ENCODE assay signal across 21 cellular contexts in the genomic region with DNA sequence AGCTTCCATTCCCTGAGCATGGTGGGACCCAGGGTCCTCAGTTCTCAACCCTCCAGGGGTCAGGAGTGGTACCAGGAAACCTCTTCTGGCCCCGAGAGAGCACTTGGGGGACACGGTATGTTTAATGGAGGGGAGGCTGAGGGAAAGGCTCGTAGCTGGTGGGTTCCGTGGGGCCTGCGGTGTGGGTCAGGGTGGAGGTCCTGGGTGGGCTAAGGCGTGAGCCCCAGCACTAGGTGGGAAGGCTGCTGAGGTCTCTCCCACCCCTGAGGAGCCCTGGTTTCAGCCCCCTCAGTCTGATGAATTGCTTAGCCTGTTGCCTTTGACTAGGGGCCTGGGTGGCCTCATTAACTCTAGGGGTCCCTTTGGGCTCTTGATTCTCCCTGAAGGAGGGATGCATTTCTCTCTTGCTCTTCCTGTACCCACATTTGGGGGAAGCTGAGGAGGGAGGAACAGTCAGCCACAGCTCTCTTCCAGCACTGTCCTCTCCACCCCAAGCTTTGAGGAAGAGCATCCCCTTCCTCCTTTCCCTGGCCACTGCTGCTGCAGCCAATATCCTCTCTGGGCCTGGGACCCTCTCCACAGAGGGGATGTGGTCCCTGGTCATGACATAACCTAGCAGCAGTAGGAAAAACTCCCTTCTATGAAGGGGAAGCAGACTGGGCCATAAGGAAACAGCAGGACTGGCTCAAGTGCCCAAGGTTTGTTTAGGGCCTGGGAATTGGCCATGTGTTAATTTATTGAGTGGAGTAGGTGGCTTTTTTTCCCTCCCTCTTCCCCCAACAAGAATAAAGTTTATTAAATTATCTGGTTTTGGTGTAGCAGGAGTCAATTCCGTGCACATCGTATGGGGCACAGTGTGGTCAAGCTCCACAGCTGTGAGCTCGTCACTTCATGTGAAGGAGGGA. TPM values are rescaled to one million over a fixed set of nuclear protein-coding genes. Genes with fewer than 3 reads are reported as not detected.
A peak's percentile ranks its signal among the peaks of the same experiment; 100 is the strongest.
DNase-seq lines count a peak whose midpoint lies in the region; TF ChIP-seq lines count a peak whose summit lies in the region.
"Had no signal": no experiment of that assay in that cellular context is flagged by ENCODE, and none has a peak within 500 bp of the region (broad histone marks: within the 10 kb centered on the region; RNA-seq: fewer than 3 reads in every experiment).

No MANE protein-coding gene starts in this region.

- H3K4me3 ChIP-seq in AG04450 (ENCODE audit: low read depth, low read length) (no peak overlapping the region), mesodermal cell (ENCODE audit: extremely low read depth, insufficient read depth, low read length, poor library complexity, severe bottlenecking) (no peak overlapping the region)
- H3K4me3 ChIP-seq: heart left ventricle, lung, Peyer's patch, vagina had no signal

- no peak for DNase-seq in AG04450 (ENCODE audit: low read depth, low spot score)
- peak; percentile 62 for DNase-seq in CD1c-positive myeloid dendritic cell (ENCODE audit: extremely low spot score)
- no peak for DNase-seq in activated T-helper 2 cell treated with anti-CD3 and anti-CD28 coated beads, Interferon-gamma antibody, Interleukin-2, Interleukin-4, amounts not matched to agents 10 μg/mL and 5 μg/mL and 100 μg/mL, durations not matched to agents 14 hours and 24 hours and 36 hours (ENCODE audit: low spot score)
- DNase-seq in stimulated activated CD4-positive, alpha-beta T cell treated with anti-CD3 and anti-CD28 coated beads, Interleukin-4, amount 100 ng/mL, for 4 hours: no peak
- DNase-seq in stimulated activated naive CD4-positive, alpha-beta T cell treated with Interleukin-2 at 50 U/mL for 16 hours (lab: John Stamatoyannopoulos, UW): no peak
- no peak for DNase-seq in SKM-1 treated with dmso at 0.1 percent for 144 hours (lab: John Stamatoyannopoulos, UW; ENCODE audit: unreplicated experiment)
- DNase-seq: activated CD4-positive, alpha-beta T cell treated with anti-CD3 and anti-CD28 coated beads, Interleukin-2, amount 50 U/mL, for 1 hour; C1 segment of cervical spinal cord; DMS 273 treated with DMSO at 0.1 percent for 48 hours; effector CD4-positive, alpha-beta T cell; GF-D8; heart left ventricle; immature natural killer cell; naive B cell; NCI-H1417 treated with DMSO at 0.1 percent for 48 hours; NCI-H2171 treated with DMSO at 0.1 percent for 48 hours; NCI-H774 had no signal

- POLR2A ChIA-PET in AG04450 (lab: Yijun Ruan, JAX): no interaction called here

- 88 to 96% methylated on average over 4 to 6 of the region's 9 CpGs for WGBS in mesodermal cell (ENCODE audit: insufficient coverage in 2 of 2), 2 experiments

- H3K36me3 ChIP-seq in mesodermal cell (ENCODE audit: control insufficient read depth, insufficient read depth, low read length): peaks cover 80% of the 10 kb centered on the region

- no peak for TF ChIP-seq CTCF in AG04450 (IDR thresholded peaks at IDR 0.05; ENCODE audit: low read depth, low read length)

- H3K9me3 Mint-ChIP-seq in activated T-helper 2 cell treated with anti-CD3 and anti-CD28 coated beads, Interferon-gamma antibody, Interleukin-2, Interleukin-4, amounts not matched to agents 10 μg/mL and 5 μg/mL and 100 μg/mL, durations not matched to agents 14 hours and 24 hours and 36 hours: no peaks in the 10 kb centered on the region
- H3K9me3 Mint-ChIP-seq: immature natural killer cell, naive B cell had no signal

- H3K27ac ChIP-seq in AG04450 (ENCODE audit: low read depth, low read length) (peak overlapping the region; percentile 68), mesodermal cell (ENCODE audit: low read depth, low read length, severe bottlenecking) (peak overlapping the region; percentile 29)
- H3K27ac ChIP-seq: Peyer's patch, vagina had no signal

- H3K4me1 Mint-ChIP-seq in activated T-helper 2 cell treated with anti-CD3 and anti-CD28 coated beads, Interferon-gamma antibody, Interleukin-2, Interleukin-4, amounts not matched to agents 10 μg/mL and 5 μg/mL and 100 μg/mL, durations not matched to agents 14 hours and 24 hours and 36 hours (ENCODE audit: low read depth): peaks cover 9% of the 10 kb centered on the region
- H3K4me1 Mint-ChIP-seq: naive B cell had no signal

- peaks cover 70% of the 10 kb centered on the region for H3K36me3 Mint-ChIP-seq in activated T-helper 2 cell treated with anti-CD3 and anti-CD28 coated beads, Interferon-gamma antibody, Interleukin-2, Interleukin-4, amounts not matched to agents 10 μg/mL and 5 μg/mL and 100 μg/mL, durations not matched to agents 14 hours and 24 hours and 36 hours (ENCODE audit: low read depth)

- H3K27ac Mint-ChIP-seq in activated T-helper 2 cell treated with anti-CD3 and anti-CD28 coated beads, Interferon-gamma antibody, Interleukin-2, Interleukin-4, amounts not matched to agents 10 μg/mL and 5 μg/mL and 100 μg/mL, durations not matched to agents 14 hours and 24 hours and 36 hours: peak overlapping the region; percentile 85
- H3K27ac Mint-ChIP-seq: immature natural killer cell had no signal

- H3K27me3 ChIP-seq in AG04450 (ENCODE audit: control insufficient read depth, insufficient read depth, low read length): no peaks in the 10 kb centered on the region
- H3K27me3 ChIP-seq: heart left ventricle, Peyer's patch, vagina had no signal

- intact Hi-C loops in activated T-helper 2 cell treated with anti-CD3 and anti-CD28 coated beads, Interferon-gamma antibody, Interleukin-2, Interleukin-4, amounts not matched to agents 10 μg/mL and 5 μg/mL and 100 μg/mL, durations not matched to agents 14 hours and 24 hours and 36 hours (cut with micrococcal nuclease): no loop called here

- no peak overlapping the region for H3K4me3 Mint-ChIP-seq in activated T-helper 2 cell treated with anti-CD3 and anti-CD28 coated beads, Interferon-gamma antibody, Interleukin-2, Interleukin-4, amounts not matched to agents 10 μg/mL and 5 μg/mL and 100 μg/mL, durations not matched to agents 14 hours and 24 hours and 36 hours (ENCODE audit: low read depth)
- H3K4me3 Mint-ChIP-seq: immature natural killer cell had no signal

- no peaks in the 10 kb centered on the region for H3K27me3 Mint-ChIP-seq in activated T-helper 2 cell treated with anti-CD3 and anti-CD28 coated beads, Interferon-gamma antibody, Interleukin-2, Interleukin-4, amounts not matched to agents 10 μg/mL and 5 μg/mL and 100 μg/mL, durations not matched to agents 14 hours and 24 hours and 36 hours (ENCODE audit: low read depth)
- H3K27me3 Mint-ChIP-seq: naive B cell had no signal

- CTCF ChIA-PET in AG04450 (lab: Charles Lee): interaction anchor here (1.1 kb wide), 1 partner anchor 110 kb away, joined by 4 read pairs; no protein-coding TSS in a partner anchor

- H3K4me1 ChIP-seq in mesodermal cell (ENCODE audit: control insufficient read depth, insufficient read depth, low read length, poor library complexity, severe bottlenecking): peaks cover 13% of the 10 kb centered on the region
- H3K4me1 ChIP-seq: Peyer's patch, vagina had no signal

- H3K9me3 ChIP-seq in AG04450 (ENCODE audit: control insufficient read depth, insufficient read depth, low read length) (no peaks in the 10 kb centered on the region; the same call in 1 of the 2 replicates), mesodermal cell (ENCODE audit: control insufficient read depth, low read length) (no peaks in the 10 kb centered on the region)
- H3K9me3 ChIP-seq: heart left ventricle, Peyer's patch, vagina had no signal

RNA-seq across cellular contexts. Expression of a gene that starts 33.8 kb away (rescaled TPM):
- polyA plus RNA-seq in AG04450 (2011; rRNA removed): 0.09 and 0.12 TPM in 2 replicates
- 0.69 TPM in 1 of 2 replicates, not detected in the other for polyA minus RNA-seq in AG04450 (2011; rRNA and poly(A)+ RNA removed)
- 0.18 and 0.27 TPM in 2 replicates for total RNA-seq in activated T-helper 2 cell treated with anti-CD3 and anti-CD28 coated beads, Interferon-gamma antibody, Interleukin-2, Interleukin-4, amounts not matched to agents 10 μg/mL and 5 μg/mL and 100 μg/mL, durations not matched to agents 14 hours and 24 hours and 36 hours
- polyA plus RNA-seq in mesodermal cell (2013, experiment 1 of 2): 0.15 TPM
- 0.25 TPM for polyA plus RNA-seq in mesodermal cell (2013, experiment 2 of 2)

RNA-seq across cellular contexts. Expression of a gene that starts 52.0 kb away (rescaled TPM):
- 35.1 and 37.0 TPM in 2 replicates for polyA plus RNA-seq in AG04450 (2011; rRNA removed)
- 43.3 and 50.3 TPM in 2 replicates for polyA minus RNA-seq in AG04450 (2011; rRNA and poly(A)+ RNA removed)
- 39.6 and 42.2 TPM in 2 replicates for total RNA-seq in activated T-helper 2 cell treated with anti-CD3 and anti-CD28 coated beads, Interferon-gamma antibody, Interleukin-2, Interleukin-4, amounts not matched to agents 10 μg/mL and 5 μg/mL and 100 μg/mL, durations not matched to agents 14 hours and 24 hours and 36 hours
- 25.9 TPM for polyA plus RNA-seq in mesodermal cell (2013, experiment 1 of 2)
- 19.9 TPM for polyA plus RNA-seq in mesodermal cell (2013, experiment 2 of 2)

RNA-seq across cellular contexts. Expression of a gene that starts 52.1 kb away (rescaled TPM):
- 6.5 and 6.7 TPM in 2 replicates for polyA plus RNA-seq in AG04450 (2011; rRNA removed)
- polyA minus RNA-seq in AG04450 (2011; rRNA and poly(A)+ RNA removed): 7.8 and 10.2 TPM in 2 replicates
- 2.4 and 2.6 TPM in 2 replicates for total RNA-seq in activated T-helper 2 cell treated with anti-CD3 and anti-CD28 coated beads, Interferon-gamma antibody, Interleukin-2, Interleukin-4, amounts not matched to agents 10 μg/mL and 5 μg/mL and 100 μg/mL, durations not matched to agents 14 hours and 24 hours and 36 hours
- polyA plus RNA-seq in mesodermal cell (2013, experiment 1 of 2): 4.5 TPM
- polyA plus RNA-seq in mesodermal cell (2013, experiment 2 of 2): 3.9 TPM
